28 cellular contexts compared by ENCODE assay signal in genomic region chr3:87036671-87037070, GRCh38. TPM values are rescaled to one million over a fixed set of nuclear protein-coding genes. Genes with fewer than 3 reads are reported as not detected.
DNase-seq lines count a peak whose midpoint lies in the region; ATAC-seq, FAIRE-seq and TF ChIP-seq lines count a peak whose summit lies in the region.
"Had no signal": no experiment of that assay in that cellular context is flagged by ENCODE, and none has a peak within 500 bp of the region (broad histone marks: within the 10 kb centered on the region; RNA-seq: fewer than 3 reads in every experiment).

No MANE protein-coding gene starts in this region.

- H3K9ac ChIP-seq in kidney (ENCODE audit: low read length in 2 of 2): no peak overlapping the region
- no peak overlapping the region for H3K9ac ChIP-seq in trophoblast cell (ENCODE audit: low read length)
- H3K9ac ChIP-seq: BLaER1 had no signal

- no peak overlapping the region for H2BK5ac ChIP-seq in trophoblast cell (ENCODE audit: low read depth, low read length, poor library complexity)

- no peaks in the 10 kb centered on the region for H3K9me3 ChIP-seq in kidney (ENCODE audit: control insufficient read depth in 1 of 2, low read length in 2 of 2)
- peaks cover 2% of the 10 kb centered on the region for H3K9me3 ChIP-seq in trophoblast cell (ENCODE audit: insufficient read depth, low read depth, low read length)
- H3K9me3 ChIP-seq: BE2C, BLaER1 had no signal

- no peak overlapping the region for H3K14ac ChIP-seq in trophoblast cell (ENCODE audit: low read length)

- no peak overlapping the region for H3K4me3 Mint-ChIP-seq in endothelial cell (ENCODE audit: unreplicated experiment)
- H3K4me3 Mint-ChIP-seq: CD14-positive monocyte; CD4-positive, alpha-beta memory T cell; CD4-positive, CD25-positive, alpha-beta regulatory T cell; CD8-positive, alpha-beta memory T cell had no signal

- no CpG with 5 or more reads among the region's 6 CpGs for WGBS in trophoblast cell (ENCODE audit: extremely low coverage, insufficient coverage, insufficient read length)

- no peaks in the 10 kb centered on the region for H3K36me3 Mint-ChIP-seq in endothelial cell (ENCODE audit: low read depth, unreplicated experiment)
- H3K36me3 Mint-ChIP-seq: CD14-positive monocyte; CD4-positive, alpha-beta memory T cell; CD4-positive, CD25-positive, alpha-beta regulatory T cell; CD8-positive, alpha-beta memory T cell had no signal

- no peak overlapping the region for H2AFZ ChIP-seq in trophoblast cell (ENCODE audit: insufficient read depth, low read length, poor library complexity)

- H3K4me1 ChIP-seq in kidney (ENCODE audit: control insufficient read depth in 1 of 2, insufficient read depth in 1 of 2, low read depth in 1 of 2, low read length in 2 of 2) (no peaks in the 10 kb centered on the region), trophoblast cell (ENCODE audit: control insufficient read depth in 1 of 2, insufficient read depth in 2 of 2, low read length in 2 of 2) (peaks cover 0 to 2% of the 10 kb centered on the region in 2 experiments)
- H3K4me1 ChIP-seq: BE2C, BLaER1 had no signal

- intact Hi-C loops in kidney (cut with DNase I): no loop called here

- no peaks in the 10 kb centered on the region for H3K79me1 ChIP-seq in trophoblast cell (ENCODE audit: low read length)

- H3K27me3 Mint-ChIP-seq in endothelial cell (ENCODE audit: unreplicated experiment): no peaks in the 10 kb centered on the region
- H3K27me3 Mint-ChIP-seq: CD4-positive, alpha-beta memory T cell; CD4-positive, CD25-positive, alpha-beta regulatory T cell; CD8-positive, alpha-beta memory T cell had no signal

- peaks cover 9% of the 10 kb centered on the region for H3K4me1 Mint-ChIP-seq in endothelial cell (ENCODE audit: unreplicated experiment)
- H3K4me1 Mint-ChIP-seq: CD14-positive monocyte; CD4-positive, alpha-beta memory T cell; CD4-positive, CD25-positive, alpha-beta regulatory T cell; CD8-positive, alpha-beta memory T cell had no signal

- ATAC-seq in HG03439 (IDR thresholded peaks at IDR 0.05; ENCODE audit: unreplicated experiment): no peak
- no peak for ATAC-seq in HG03159 (IDR thresholded peaks at IDR 0.05; ENCODE audit: unreplicated experiment)
- ATAC-seq in GM19035 (IDR thresholded peaks at IDR 0.05; ENCODE audit: unreplicated experiment): no peak
- ATAC-seq: GM12878 had no signal

- H3K36me3 ChIP-seq in kidney (ENCODE audit: control insufficient read depth in 1 of 2, insufficient read depth in 2 of 2, low read length in 2 of 2) (no peaks in the 10 kb centered on the region), trophoblast cell (ENCODE audit: control insufficient read depth in 1 of 2, insufficient read depth in 2 of 2, low read length in 2 of 2) (no peaks in the 10 kb centered on the region)
- H3K36me3 ChIP-seq: BE2C, BLaER1 had no signal

- no peak overlapping the region for H2BK120ac ChIP-seq in trophoblast cell (ENCODE audit: insufficient read depth, low read length, poor library complexity)

- H4K12ac ChIP-seq in trophoblast cell (ENCODE audit: low read depth, low read length): no peak overlapping the region

- no peak overlapping the region for H3K4me2 ChIP-seq in trophoblast cell (ENCODE audit: low read length)
- H3K4me2 ChIP-seq: BLaER1 had no signal

- no peak for FAIRE-seq in kidney (lab: Jason Lieb, UNC)
- FAIRE-seq: A204.1, GM12878, GM12892, GM18507, GM19239 had no signal

- H3K27ac Mint-ChIP-seq in endothelial cell (ENCODE audit: unreplicated experiment): peak overlapping the region; percentile 7
- H3K27ac Mint-ChIP-seq: CD14-positive monocyte; CD4-positive, alpha-beta memory T cell; CD4-positive, CD25-positive, alpha-beta regulatory T cell; CD8-positive, alpha-beta memory T cell had no signal

- no peak overlapping the region for H3K4me3 ChIP-seq in kidney (ENCODE audit: low read length in 2 of 2)
- H3K4me3 ChIP-seq in trophoblast cell (ENCODE audit: low read depth, low read length): no peak overlapping the region
- H3K4me3 ChIP-seq: BLaER1, GM12878 had no signal

- no peak overlapping the region for H3K4ac ChIP-seq in trophoblast cell (ENCODE audit: low read depth, low read length)

- H3K18ac ChIP-seq in trophoblast cell (ENCODE audit: low read length): no peak overlapping the region

- no peak overlapping the region for H4K91ac ChIP-seq in trophoblast cell (ENCODE audit: low read depth, low read length)

- H3K9me3 Mint-ChIP-seq in endothelial cell (ENCODE audit: unreplicated experiment): no peaks in the 10 kb centered on the region

- H2AK5ac ChIP-seq in trophoblast cell (ENCODE audit: low read length): no peak overlapping the region

- no peaks in the 10 kb centered on the region for H3K79me2 ChIP-seq in trophoblast cell (ENCODE audit: control insufficient read depth, insufficient read depth, low read length, poor library complexity)

- H4K8ac ChIP-seq in trophoblast cell (ENCODE audit: low read depth, low read length): no peak overlapping the region

- DNase-seq in endothelial cell (ENCODE audit: low spot score) (no peak), kidney (peak; percentile 20), trophoblast cell (peak; percentile 84 to 95)
- DNase-seq: 8988T; ACHN; BE2C; C1 segment of cervical spinal cord; CD4-positive, alpha-beta memory T cell; CD4-positive, CD25-positive, alpha-beta regulatory T cell; CD8-positive, alpha-beta memory T cell; COR-L47; DMS 273 treated with DMSO at 0.1 percent for 48 hours; DMS153; DMS53; DMS79; DND-41; EL; GDM1 had no signal

- H3K23ac ChIP-seq in trophoblast cell (ENCODE audit: low read length): no peak overlapping the region

- H3K27ac ChIP-seq in kidney (ENCODE audit: low read depth in 2 of 2, low read length in 2 of 2) (no peak overlapping the region), trophoblast cell (ENCODE audit: low read depth, low read length) (no peak overlapping the region)
- H3K27ac ChIP-seq: BLaER1 had no signal

- TF ChIP-seq CTCF in endothelial cell (IDR thresholded peaks at IDR 0.05; ENCODE audit: unreplicated experiment) (no peak), kidney (IDR thresholded peaks at IDR 0.05; ENCODE audit: borderline replicate concordance, extremely low read depth, insufficient read depth) (no peak)

- H2BK12ac ChIP-seq in trophoblast cell (ENCODE audit: low read length): no peak overlapping the region

- no peaks in the 10 kb centered on the region for H3K27me3 ChIP-seq in trophoblast cell (ENCODE audit: insufficient read depth, low read length)
- H3K27me3 ChIP-seq: BE2C, BLaER1 had no signal

RNA-seq across cellular contexts. Expression of gene VGLL3, which starts 45.7 kb away (rescaled TPM):
- total RNA-seq in endothelial cell (ENCODE audit: unreplicated experiment) (0.36 TPM), kidney (4.2 TPM)
- 0.30 TPM for polyA plus RNA-seq in kidney (ENCODE audit: insufficient read depth, low read depth, low replicate concordance)
- 44.9 and 47.0 TPM in 2 replicates for polyA plus RNA-seq in trophoblast cell (2013)
- total RNA-seq: CD4-positive, alpha-beta memory T cell; CD8-positive, alpha-beta memory T cell had no signal
- polyA plus RNA-seq: CD14-positive monocyte; CD4-positive, alpha-beta memory T cell; CD4-positive, CD25-positive, alpha-beta regulatory T cell; CD8-positive, alpha-beta memory T cell; GM12878 had no signal
